26 cellular contexts compared by ENCODE assay signal in the genomic region with DNA sequence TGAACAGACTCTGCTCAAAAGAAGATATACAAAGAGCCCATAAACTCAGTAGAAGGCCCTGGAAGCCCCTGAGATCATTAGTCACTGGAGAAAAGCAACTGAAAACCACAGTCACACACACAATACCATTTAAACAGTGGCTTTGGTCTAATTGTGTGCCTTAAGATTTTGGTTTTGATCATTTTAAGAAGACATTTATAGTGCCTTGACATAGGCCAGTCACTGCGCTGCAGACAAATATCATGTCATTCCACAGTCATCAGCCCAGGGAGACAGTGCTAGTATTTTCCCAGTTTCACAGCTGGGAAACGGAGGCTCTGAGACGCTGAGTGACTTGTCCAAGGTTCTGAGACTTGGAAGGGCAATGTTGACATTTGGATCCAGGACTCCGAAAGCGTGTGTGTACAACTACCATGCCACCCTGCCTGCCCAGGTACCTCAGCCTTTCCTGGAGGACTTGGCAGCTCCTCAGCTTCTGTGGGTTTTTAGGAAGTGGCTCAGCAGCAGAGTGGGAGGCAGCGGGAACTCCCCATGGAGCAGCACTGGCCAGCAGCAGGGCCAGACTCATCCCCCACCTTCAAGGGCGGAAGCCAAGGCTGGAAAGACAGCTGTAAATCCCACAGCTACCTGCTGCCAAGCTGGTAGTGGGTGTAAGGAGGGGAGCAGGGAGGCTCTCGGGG.
"Had no signal": no experiment of that assay in that cellular context is flagged by ENCODE, and none has a peak within 500 bp of the region (broad histone marks: within the 10 kb centered on the region; RNA-seq: fewer than 3 reads in every experiment).

No MANE protein-coding gene starts in this region.

- ATAC-seq: foreskin keratinocyte; gastroesophageal sphincter; heart left ventricle; left lobe of liver; natural killer cell treated with Interleukin-12 subunit alpha and Interleukin-12 subunit beta and Interleukin-15 and Interleukin-18, amount 100 ng/mL, for 72 hours; pancreas; right lobe of liver; stimulated activated effector memory CD8-positive, alpha-beta T cell treated with anti-CD3 and anti-CD28 coated beads, Interleukin-12 subunit alpha, Interleukin-12 subunit beta, amount 100 ng/mL, for 72 hours had no signal

- DNase-seq: central memory CD4-positive, alpha-beta T cell; colonic mucosa; effector CD8-positive, alpha-beta T cell; foreskin keratinocyte; heart left ventricle; kidney; naive B cell; nucleus accumbens; pancreas; right lobe of liver; stimulated activated CD4-positive, alpha-beta T cell treated with anti-CD3 and anti-CD28 coated beads, Interleukin-2, amount 100 ng/mL, for 24 hours; stimulated activated CD4-positive, alpha-beta T cell treated with anti-CD3 and anti-CD28 coated beads, Interleukin-4, amount 100 ng/mL, for 24 hours; stimulated activated naive CD4-positive, alpha-beta T cell treated with Interleukin-2 at 50 U/mL for 16 hours; substantia nigra; testis; tibial artery had no signal

- H3K27ac Mint-ChIP-seq: dendritic cell treated with granulocyte-macrophage colony-stimulating factor and Interleukin-4, amounts not matched to agents 40 ng/mL and 50 ng/mL, for 4 days; memory B cell; naive B cell; natural killer cell treated with Interleukin-12 subunit alpha and Interleukin-12 subunit beta and Interleukin-15 and Interleukin-18, amount 100 ng/mL, for 72 hours; stimulated activated effector memory CD8-positive, alpha-beta T cell treated with anti-CD3 and anti-CD28 coated beads, Interleukin-12 subunit alpha, Interleukin-12 subunit beta, amount 100 ng/mL, for 72 hours; type B pancreatic cell had no signal

- H3K9me3 Mint-ChIP-seq: dendritic cell treated with granulocyte-macrophage colony-stimulating factor and Interleukin-4, amounts not matched to agents 40 ng/mL and 50 ng/mL, for 4 days; memory B cell; natural killer cell treated with Interleukin-12 subunit alpha and Interleukin-12 subunit beta and Interleukin-15 and Interleukin-18, amount 100 ng/mL, for 72 hours; stimulated activated effector memory CD8-positive, alpha-beta T cell treated with anti-CD3 and anti-CD28 coated beads, Interleukin-12 subunit alpha, Interleukin-12 subunit beta, amount 100 ng/mL, for 72 hours had no signal

- H3K27ac ChIP-seq: colonic mucosa, esophagus muscularis mucosa, foreskin keratinocyte, gastroesophageal sphincter, hepatocyte, pancreas, right lobe of liver, testis, tibial artery had no signal

- H3K27me3 Mint-ChIP-seq: dendritic cell treated with granulocyte-macrophage colony-stimulating factor and Interleukin-4, amounts not matched to agents 40 ng/mL and 50 ng/mL, for 4 days; type B pancreatic cell had no signal

- H3K4me2 ChIP-seq: hepatocyte had no signal

- H3K9me3 ChIP-seq: colonic mucosa, esophagus muscularis mucosa, gastroesophageal sphincter, pancreas, right lobe of liver, testis, tibial artery had no signal

- H3K4me3 ChIP-seq: colonic mucosa, esophagus muscularis mucosa, gastroesophageal sphincter, heart left ventricle, hepatocyte, pancreas, right lobe of liver, testis, tibial artery had no signal

- H3K79me2 ChIP-seq: hepatocyte had no signal

- H3K27me3 ChIP-seq: colonic mucosa, esophagus muscularis mucosa, foreskin keratinocyte, gastroesophageal sphincter, hepatocyte, right lobe of liver, testis, tibial artery had no signal

- H2AFZ ChIP-seq: hepatocyte had no signal

- H3K4me1 ChIP-seq: colonic mucosa, foreskin keratinocyte, gastroesophageal sphincter, heart left ventricle, pancreas, right lobe of liver, testis, tibial artery had no signal

- H3K36me3 ChIP-seq: colonic mucosa, esophagus muscularis mucosa, gastroesophageal sphincter, heart left ventricle, pancreas, right lobe of liver, tibial artery had no signal

- H3K4me3 Mint-ChIP-seq: dendritic cell treated with granulocyte-macrophage colony-stimulating factor and Interleukin-4, amounts not matched to agents 40 ng/mL and 50 ng/mL, for 4 days; memory B cell; natural killer cell treated with Interleukin-12 subunit alpha and Interleukin-12 subunit beta and Interleukin-15 and Interleukin-18, amount 100 ng/mL, for 72 hours; neural crest cell; stimulated activated effector memory CD8-positive, alpha-beta T cell treated with anti-CD3 and anti-CD28 coated beads, Interleukin-12 subunit alpha, Interleukin-12 subunit beta, amount 100 ng/mL, for 72 hours; type B pancreatic cell had no signal

- H3K4me1 Mint-ChIP-seq: memory B cell; naive B cell; neural crest cell; stimulated activated effector memory CD8-positive, alpha-beta T cell treated with anti-CD3 and anti-CD28 coated beads, Interleukin-12 subunit alpha, Interleukin-12 subunit beta, amount 100 ng/mL, for 72 hours had no signal

- H3K36me3 Mint-ChIP-seq: memory B cell; naive B cell; natural killer cell treated with Interleukin-12 subunit alpha and Interleukin-12 subunit beta and Interleukin-15 and Interleukin-18, amount 100 ng/mL, for 72 hours; stimulated activated effector memory CD8-positive, alpha-beta T cell treated with anti-CD3 and anti-CD28 coated beads, Interleukin-12 subunit alpha, Interleukin-12 subunit beta, amount 100 ng/mL, for 72 hours; type B pancreatic cell had no signal
